14 cellular contexts compared by ENCODE assay signal in genomic region chr15:75672111-75672602, GRCh38. TPM values are rescaled to one million over a fixed set of nuclear protein-coding genes. Genes with fewer than 3 reads are reported as not detected.
DNase-seq lines count a peak whose midpoint lies in the region; ATAC-seq and TF ChIP-seq lines count a peak whose summit lies in the region.
"Had no signal": no experiment of that assay in that cellular context is flagged by ENCODE, and none has a peak within 500 bp of the region (broad histone marks: within the 10 kb centered on the region; RNA-seq: fewer than 3 reads in every experiment).

No MANE protein-coding gene starts in this region.

- H3K9me3 ChIP-seq in Panc1 (ENCODE audit: control insufficient read depth, insufficient read depth, low read depth, low read length) (no peaks in the 10 kb centered on the region), fibroblast of lung (ENCODE audit: control insufficient read depth, insufficient read depth, low read depth, low read length) (no peaks in the 10 kb centered on the region)

- in situ Hi-C loops in Panc1 (cut with HindIII; ENCODE audit: low pct_unique_long_range_greater_than_20kb, low sequenced_read_pairs), result no loop called here

- H3K36me3 ChIP-seq in Panc1 (ENCODE audit: control insufficient read depth, insufficient read depth, low read length) (no peaks in the 10 kb centered on the region), fibroblast of lung (ENCODE audit: control insufficient read depth, insufficient read depth, low read length) (peaks cover 12% of the 10 kb centered on the region), rectal smooth muscle tissue (ENCODE audit: control insufficient read depth, insufficient read depth, low read length) (no peaks in the 10 kb centered on the region)

- peaks cover 48% of the 10 kb centered on the region for H3K4me1 Mint-ChIP-seq in Calu3 (ENCODE audit: low read depth, unreplicated experiment)
- H3K4me1 Mint-ChIP-seq: activated naive CD4-positive, alpha-beta T cell treated with anti-CD3 and anti-CD28 coated beads, Interleukin-2, amount 50 U/mL, for 24 hours; CD4-positive, CD25-positive, alpha-beta regulatory T cell had no signal

- H2AFZ ChIP-seq in fibroblast of lung (ENCODE audit: low read length), result no peak overlapping the region

- ATAC-seq in Panc1, result no peak
- ATAC-seq: activated CD8-positive, alpha-beta T cell treated with anti-CD3 and anti-CD28 coated beads, Interleukin-2, amount 10 ng/mL, durations not matched to agents 7 days and 5 days had no signal

- TF ChIP-seq CTCF in Calu3 (IDR thresholded peaks at IDR 0.05; ENCODE audit: unreplicated experiment), result no peak
- no peak for TF ChIP-seq CTCF in Panc1 (IDR thresholded peaks at IDR 0.05)
- TF ChIP-seq CTCF in fibroblast of lung (conservative IDR thresholded peaks at IDR 0.05 in 1 of 2, IDR thresholded peaks at IDR 0.05 in 1 of 2; ENCODE audit: low read depth in 1 of 2, low read length in 2 of 2), result no peak

- no peaks in the 10 kb centered on the region for H4K20me1 ChIP-seq in fibroblast of lung (ENCODE audit: control insufficient read depth, extremely low read depth, insufficient read depth, low read length)

- no peaks in the 10 kb centered on the region for H3K9me3 Mint-ChIP-seq in Calu3 (ENCODE audit: low read depth, unreplicated experiment)
- H3K9me3 Mint-ChIP-seq: activated naive CD4-positive, alpha-beta T cell treated with anti-CD3 and anti-CD28 coated beads, Interleukin-2, amount 50 U/mL, for 24 hours; CD4-positive, CD25-positive, alpha-beta regulatory T cell had no signal

- H3K4me3 ChIP-seq in Panc1 (ENCODE audit: low read depth in 2 of 2, low read length in 2 of 2), result no peak overlapping the region
- H3K4me3 ChIP-seq in fibroblast of lung (replicated peaks in 1 of 4; ENCODE audit: control extremely low read depth in 1 of 4, insufficient read depth in 1 of 4, low read depth in 3 of 4, low read length in 4 of 4), result no peak overlapping the region
- no peak overlapping the region for H3K4me3 ChIP-seq in rectal smooth muscle tissue (ENCODE audit: low read length)

- POLR2A ChIA-PET in Panc1 (lab: Charles Lee), result interaction anchor here (0.6 to 1.1 kb wide), 2 partner anchors 34 to 213 kb away, joined by 4 to 8 read pairs; no protein-coding TSS in a partner anchor

- H3K36me3 Mint-ChIP-seq in Calu3 (ENCODE audit: insufficient read depth, unreplicated experiment), result peaks cover under 1% of the 10 kb centered on the region
- H3K36me3 Mint-ChIP-seq: activated naive CD4-positive, alpha-beta T cell treated with anti-CD3 and anti-CD28 coated beads, Interleukin-2, amount 50 U/mL, for 24 hours; CD4-positive, CD25-positive, alpha-beta regulatory T cell had no signal

- H3K4me2 ChIP-seq in fibroblast of lung (ENCODE audit: extremely low read depth, insufficient read depth, low read length), result no peak overlapping the region

- H3K27ac Mint-ChIP-seq in Calu3 (ENCODE audit: unreplicated experiment), result peak overlapping the region; percentile 83
- H3K27ac Mint-ChIP-seq: activated CD8-positive, alpha-beta T cell treated with anti-CD3 and anti-CD28 coated beads, Interleukin-2, amount 10 ng/mL, durations not matched to agents 7 days and 5 days; activated naive CD4-positive, alpha-beta T cell treated with anti-CD3 and anti-CD28 coated beads, Interleukin-2, amount 50 U/mL, for 24 hours; CD4-positive, CD25-positive, alpha-beta regulatory T cell had no signal

- H3K27me3 ChIP-seq in Panc1 (ENCODE audit: control insufficient read depth, insufficient read depth, low read length) (no peaks in the 10 kb centered on the region), fibroblast of lung (ENCODE audit: control insufficient read depth, insufficient read depth, low read length) (no peaks in the 10 kb centered on the region), rectal smooth muscle tissue (ENCODE audit: control insufficient read depth, insufficient read depth, low read length) (no peaks in the 10 kb centered on the region)

- CTCF ChIA-PET in Calu3 (lab: Charles Lee), result interaction anchor here (0.5 to 1.2 kb wide), 4 partner anchors 10 to 1701 kb away, joined by 3 to 4 read pairs (median 3); partner anchors contain the start of gene SNX33
- CTCF ChIA-PET in Panc1 (lab: Charles Lee), result interaction anchor here (0.5 to 1.4 kb wide), 2 partner anchors 34 to 62 kb away, joined by 3 to 4 read pairs; no protein-coding TSS in a partner anchor

- intact Hi-C loops in Calu3 (cut with micrococcal nuclease; ENCODE audit: unreplicated experiment), result no loop called here
- intact Hi-C loops in Panc1 (cut with micrococcal nuclease; ENCODE audit: unreplicated experiment), result no loop called here

- DNase-seq in Calu3 (no peak), Panc1 (ENCODE audit: low read depth, low spot score) (no peak), fibroblast of lung (ENCODE audit: low read depth in 2 of 2) (peak in 1 of 2 donors; percentile 56), hypothalamus (lab: John Stamatoyannopoulos, UW) (no peak), MV-4-11 (lab: John Stamatoyannopoulos, UW) (no peak), amygdala (lab: John Stamatoyannopoulos, UW) (no peak)
- no peak for DNase-seq in stimulated activated CD4-positive, alpha-beta T cell treated with anti-CD3 and anti-CD28 coated beads, Interleukin-15, amount 100 ng/mL, for 24 hours
- DNase-seq: activated CD8-positive, alpha-beta T cell treated with anti-CD3 and anti-CD28 coated beads, Interleukin-2, amount 10 ng/mL, durations not matched to agents 7 days and 5 days; CD4-positive, CD25-positive, alpha-beta regulatory T cell; effector CD8-positive, alpha-beta T cell; NCI-H774 had no signal

- H3K4me1 ChIP-seq in Panc1 (ENCODE audit: control insufficient read depth, insufficient read depth, low read length), result peaks cover 28% of the 10 kb centered on the region
- H3K4me1 ChIP-seq in fibroblast of lung (ENCODE audit: control insufficient read depth, extremely low read depth, insufficient read depth, low read length), result peaks cover 38% of the 10 kb centered on the region
- H3K4me1 ChIP-seq in rectal smooth muscle tissue (ENCODE audit: control insufficient read depth, insufficient read depth, low read length), result peaks cover 25% of the 10 kb centered on the region

- H3K79me2 ChIP-seq in fibroblast of lung (ENCODE audit: control insufficient read depth, insufficient read depth, low read length), result no peaks in the 10 kb centered on the region

- peak overlapping the region; percentile 28 for H3K4me3 Mint-ChIP-seq in Calu3 (ENCODE audit: low read depth, unreplicated experiment)
- H3K4me3 Mint-ChIP-seq: activated CD8-positive, alpha-beta T cell treated with anti-CD3 and anti-CD28 coated beads, Interleukin-2, amount 10 ng/mL, durations not matched to agents 7 days and 5 days; activated naive CD4-positive, alpha-beta T cell treated with anti-CD3 and anti-CD28 coated beads, Interleukin-2, amount 50 U/mL, for 24 hours; CD4-positive, CD25-positive, alpha-beta regulatory T cell had no signal

- peak overlapping the region; percentile 71 for H3K27ac ChIP-seq in Panc1 (ENCODE audit: low read length)
- peak overlapping the region; percentile 83 for H3K27ac ChIP-seq in fibroblast of lung (ENCODE audit: insufficient read depth, low read length)
- peak overlapping the region; percentile 96 for H3K27ac ChIP-seq in rectal smooth muscle tissue (ENCODE audit: low read depth, low read length)

- no peaks in the 10 kb centered on the region for H3K27me3 Mint-ChIP-seq in Calu3 (ENCODE audit: unreplicated experiment)
- H3K27me3 Mint-ChIP-seq: activated naive CD4-positive, alpha-beta T cell treated with anti-CD3 and anti-CD28 coated beads, Interleukin-2, amount 50 U/mL, for 24 hours; CD4-positive, CD25-positive, alpha-beta regulatory T cell had no signal

- BruUV-seq in Calu3 (replicated peaks; lab: Mats Ljungman, UMichigan), result no TSS peak
- BruUV-seq in Panc1 (replicated peaks; lab: Mats Ljungman, UMichigan), result no TSS peak

- H3K9ac ChIP-seq in fibroblast of lung (ENCODE audit: insufficient read depth, low read length), result no peak overlapping the region
- H3K9ac ChIP-seq in rectal smooth muscle tissue (ENCODE audit: low read length), result no peak overlapping the region

RNA-seq across cellular contexts. Expression of gene SNX33, which starts 24.4 kb away (rescaled TPM):
- total RNA-seq in Calu3 (2022) (23.2 and 24.1 TPM in 2 replicates), Panc1 (2021; ENCODE audit: unreplicated experiment) (17.0 TPM), fibroblast of lung (19.5 and 24.6 TPM in 2 replicates)
- polyA plus RNA-seq in Panc1 (2012; ENCODE audit: insufficient read length), result 19.5 TPM
- polyA plus RNA-seq in fibroblast of lung, result 16.1 and 17.5 TPM in 2 replicates
- 20.9 and 26.8 TPM in 2 replicates for polyA plus RNA-seq in fibroblast of lung (2012)
- polyA minus RNA-seq in fibroblast of lung (ENCODE audit: low replicate concordance), result 58.1 and 71.4 TPM in 2 replicates

RNA-seq across cellular contexts. Expression of gene IMP3, which starts 32.1 kb away (rescaled TPM):
- 77.8 and 91.5 TPM in 2 replicates for total RNA-seq in Calu3 (2022)
- total RNA-seq in Panc1 (2021; ENCODE audit: unreplicated experiment), result 56.0 TPM
- 58.5 TPM for polyA plus RNA-seq in Panc1 (2012; ENCODE audit: insufficient read length)
- total RNA-seq in fibroblast of lung, result 45.1 and 58.6 TPM in 2 replicates
- 34.0 and 48.4 TPM in 2 replicates for polyA plus RNA-seq in fibroblast of lung
- polyA plus RNA-seq in fibroblast of lung (2012), result 38.6 and 64.8 TPM in 2 replicates
- polyA minus RNA-seq in fibroblast of lung (ENCODE audit: low replicate concordance), result 8.4 and 8.6 TPM in 2 replicates

RNA-seq across cellular contexts. Expression of gene CSPG4, which starts 40.5 kb away (rescaled TPM):
- 0.05 TPM in 1 of 2 replicates, not detected in the other for total RNA-seq in Calu3 (2022)
- 17.5 TPM for total RNA-seq in Panc1 (2021; ENCODE audit: unreplicated experiment)
- 15.5 TPM for polyA plus RNA-seq in Panc1 (2012; ENCODE audit: insufficient read length)
- total RNA-seq in fibroblast of lung, result 26.5 and 109 TPM in 2 replicates
- 14.5 and 23.1 TPM in 2 replicates for polyA plus RNA-seq in fibroblast of lung
- 47.8 and 91.2 TPM in 2 replicates for polyA plus RNA-seq in fibroblast of lung (2012)
- 130 and 217 TPM in 2 replicates for polyA minus RNA-seq in fibroblast of lung (ENCODE audit: low replicate concordance)
- total RNA-seq: activated CD8-positive, alpha-beta T cell treated with anti-CD3 and anti-CD28 coated beads, Interleukin-2, amount 10 ng/mL, durations not matched to agents 7 days and 5 days; CD4-positive, CD25-positive, alpha-beta regulatory T cell; T-helper 1 cell treated with Interleukin-12 subunit alpha and Interleukin-12 subunit beta and Interleukin-4 antibody, amounts not matched to agents 30 ng/mL and 1 ng/mL, for 36 hours had no signal
- polyA plus RNA-seq: CD4-positive, CD25-positive, alpha-beta regulatory T cell had no signal

RNA-seq across cellular contexts. Expression of gene SNUPN, which starts 46.6 kb away (rescaled TPM):
- total RNA-seq in Calu3 (2022), result 24.5 and 28.0 TPM in 2 replicates
- 52.1 TPM for total RNA-seq in Panc1 (2021; ENCODE audit: unreplicated experiment)
- polyA plus RNA-seq in Panc1 (2012; ENCODE audit: insufficient read length), result 31.4 TPM
- 31.3 and 32.7 TPM in 2 replicates for total RNA-seq in fibroblast of lung
- 32.1 and 35.9 TPM in 2 replicates for polyA plus RNA-seq in fibroblast of lung
- 24.7 and 30.6 TPM in 2 replicates for polyA plus RNA-seq in fibroblast of lung (2012)
- 4.9 and 13.0 TPM in 2 replicates for polyA minus RNA-seq in fibroblast of lung (ENCODE audit: low replicate concordance)

Comparison
In these comparisons a context has a peak if more than half of its experiments do, and no peak if none do; other contexts are left out.
1. RNA of gene CSPG4, which starts 40.5 kb away (total RNA-seq): 26.5 to 109 TPM in fibroblast of lung and 17.5 TPM in Panc1 (single experiment); 0.05 TPM in Calu3; every median in the first group is over 10 times any median in the second.
2. Peak in every context shown above with its lines, with median percentiles within 50 percentile points of each other: H3K27ac ChIP-seq.